12 cellular contexts compared by ENCODE assay signal in the genomic region with DNA sequence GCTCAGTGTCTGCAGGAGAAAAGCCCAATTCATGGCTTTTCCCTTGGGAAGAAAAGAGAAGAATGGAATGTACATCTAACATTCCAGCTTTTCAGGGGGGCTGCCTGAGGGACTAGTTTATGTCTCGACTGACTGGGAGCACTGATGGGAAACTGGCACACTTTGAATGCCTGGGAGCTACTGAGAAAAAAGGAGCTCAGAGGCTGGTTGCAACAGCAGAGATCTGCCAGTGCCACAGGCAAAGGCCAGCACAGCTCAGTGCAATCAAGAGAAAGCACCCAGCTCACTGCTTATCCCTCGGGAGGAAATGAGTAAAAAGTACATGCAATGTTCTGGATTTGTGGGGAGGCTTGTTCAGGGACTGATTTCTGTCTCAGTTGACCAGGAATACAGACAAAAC.
"Had no signal": no experiment of that assay in that cellular context is flagged by ENCODE, and none has a peak within 500 bp of the region (broad histone marks: within the 10 kb centered on the region; RNA-seq: fewer than 3 reads in every experiment).

No MANE protein-coding gene starts in this region.

- H3K9me3 ChIP-seq: gastrocnemius medialis had no signal

- H3K36me3 ChIP-seq: esophagus squamous epithelium, gastrocnemius medialis, thoracic aorta had no signal

- DNase-seq: activated CD8-positive, alpha-beta memory T cell treated with anti-CD3 and anti-CD28 coated beads, Interleukin-2, amount 50 U/mL, for 48 hours; activated CD8-positive, alpha-beta T cell treated with anti-CD3 and anti-CD28 coated beads for 36 hours; activated naive CD8-positive, alpha-beta T cell treated with anti-CD3 and anti-CD28 coated beads, Interleukin-2, amount 10 ng/mL, durations not matched to agents 7 days and 5 days; aorta; esophagus squamous epithelium; gastrocnemius medialis; kidney; left ventricle myocardium superior; nephron progenitor cell; stimulated activated CD4-positive, alpha-beta T cell treated with anti-CD3 and anti-CD28 coated beads, Interleukin-15, amount 100 ng/mL, for 24 hours; stimulated activated CD4-positive, alpha-beta T cell treated with anti-CD3 and anti-CD28 coated beads, Interleukin-4, amount 100 ng/mL, for 24 hours had no signal

- H3K4me3 ChIP-seq: esophagus squamous epithelium, gastrocnemius medialis, thoracic aorta had no signal

- H3K27ac ChIP-seq: esophagus squamous epithelium, gastrocnemius medialis, thoracic aorta had no signal

- ATAC-seq: activated CD8-positive, alpha-beta T cell treated with anti-CD3 and anti-CD28 coated beads for 36 hours; gastrocnemius medialis; left ventricle myocardium superior had no signal
